8 cellular contexts compared by ENCODE assay signal in the genomic region with DNA sequence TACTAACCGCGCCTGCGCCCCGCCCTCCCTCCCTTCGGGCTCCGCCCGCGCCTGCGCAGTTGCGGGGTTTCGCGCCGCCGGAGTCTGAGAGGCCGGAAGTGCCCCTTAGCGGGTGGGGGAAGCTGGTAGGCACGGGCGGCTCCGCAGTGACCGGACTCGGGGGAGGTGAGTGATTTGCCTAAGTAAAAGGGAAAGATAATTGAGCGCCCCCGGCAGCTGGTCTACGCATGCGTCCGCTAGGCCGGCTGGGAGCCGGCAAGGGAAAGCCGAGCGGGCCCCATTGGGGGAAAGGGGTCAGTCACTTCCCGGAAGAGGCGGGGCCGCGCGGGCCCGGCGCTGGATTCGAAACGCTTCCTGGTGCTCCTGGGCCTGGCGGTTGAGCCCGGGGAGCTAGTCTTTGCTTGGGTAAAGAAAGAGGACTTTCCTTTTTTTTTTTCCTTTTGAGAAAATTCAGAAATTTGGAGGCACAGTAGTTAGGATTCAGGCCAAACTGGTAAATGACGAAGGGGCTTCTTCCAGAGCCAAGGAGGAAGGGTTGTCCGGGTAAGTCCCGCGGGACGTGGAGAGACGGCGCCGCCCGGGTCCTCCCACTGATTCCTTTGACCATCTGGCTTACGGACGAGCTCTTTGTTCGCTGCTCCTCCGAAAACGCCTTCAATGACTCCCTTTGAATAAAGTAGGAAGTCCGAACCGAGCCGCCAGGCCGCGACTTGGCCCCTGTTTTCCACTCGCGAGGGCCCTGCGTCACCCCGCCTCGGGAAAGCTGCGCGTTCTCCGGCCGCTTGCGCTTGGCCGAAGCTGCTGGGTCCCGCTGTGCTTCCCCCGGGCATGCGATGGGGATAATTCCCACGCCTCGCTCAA. TPM values are rescaled to one million over a fixed set of nuclear protein-coding genes. Genes with fewer than 3 reads are reported as not detected.
A peak's percentile ranks its signal among the peaks of the same experiment; 100 is the strongest.
DNase-seq lines count a peak whose midpoint lies in the region; ATAC-seq and TF ChIP-seq lines count a peak whose summit lies in the region.

A gene with protein sequence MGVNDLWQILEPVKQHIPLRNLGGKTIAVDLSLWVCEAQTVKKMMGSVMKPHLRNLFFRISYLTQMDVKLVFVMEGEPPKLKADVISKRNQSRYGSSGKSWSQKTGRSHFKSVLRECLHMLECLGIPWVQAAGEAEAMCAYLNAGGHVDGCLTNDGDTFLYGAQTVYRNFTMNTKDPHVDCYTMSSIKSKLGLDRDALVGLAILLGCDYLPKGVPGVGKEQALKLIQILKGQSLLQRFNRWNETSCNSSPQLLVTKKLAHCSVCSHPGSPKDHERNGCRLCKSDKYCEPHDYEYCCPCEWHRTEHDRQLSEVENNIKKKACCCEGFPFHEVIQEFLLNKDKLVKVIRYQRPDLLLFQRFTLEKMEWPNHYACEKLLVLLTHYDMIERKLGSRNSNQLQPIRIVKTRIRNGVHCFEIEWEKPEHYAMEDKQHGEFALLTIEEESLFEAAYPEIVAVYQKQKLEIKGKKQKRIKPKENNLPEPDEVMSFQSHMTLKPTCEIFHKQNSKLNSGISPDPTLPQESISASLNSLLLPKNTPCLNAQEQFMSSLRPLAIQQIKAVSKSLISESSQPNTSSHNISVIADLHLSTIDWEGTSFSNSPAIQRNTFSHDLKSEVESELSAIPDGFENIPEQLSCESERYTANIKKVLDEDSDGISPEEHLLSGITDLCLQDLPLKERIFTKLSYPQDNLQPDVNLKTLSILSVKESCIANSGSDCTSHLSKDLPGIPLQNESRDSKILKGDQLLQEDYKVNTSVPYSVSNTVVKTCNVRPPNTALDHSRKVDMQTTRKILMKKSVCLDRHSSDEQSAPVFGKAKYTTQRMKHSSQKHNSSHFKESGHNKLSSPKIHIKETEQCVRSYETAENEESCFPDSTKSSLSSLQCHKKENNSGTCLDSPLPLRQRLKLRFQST (plus strand): TSS at position 336 of the 861 bp plus-strand sequence. CDS start 5,806 bp downstream, outside the sequence.
A gene with protein sequence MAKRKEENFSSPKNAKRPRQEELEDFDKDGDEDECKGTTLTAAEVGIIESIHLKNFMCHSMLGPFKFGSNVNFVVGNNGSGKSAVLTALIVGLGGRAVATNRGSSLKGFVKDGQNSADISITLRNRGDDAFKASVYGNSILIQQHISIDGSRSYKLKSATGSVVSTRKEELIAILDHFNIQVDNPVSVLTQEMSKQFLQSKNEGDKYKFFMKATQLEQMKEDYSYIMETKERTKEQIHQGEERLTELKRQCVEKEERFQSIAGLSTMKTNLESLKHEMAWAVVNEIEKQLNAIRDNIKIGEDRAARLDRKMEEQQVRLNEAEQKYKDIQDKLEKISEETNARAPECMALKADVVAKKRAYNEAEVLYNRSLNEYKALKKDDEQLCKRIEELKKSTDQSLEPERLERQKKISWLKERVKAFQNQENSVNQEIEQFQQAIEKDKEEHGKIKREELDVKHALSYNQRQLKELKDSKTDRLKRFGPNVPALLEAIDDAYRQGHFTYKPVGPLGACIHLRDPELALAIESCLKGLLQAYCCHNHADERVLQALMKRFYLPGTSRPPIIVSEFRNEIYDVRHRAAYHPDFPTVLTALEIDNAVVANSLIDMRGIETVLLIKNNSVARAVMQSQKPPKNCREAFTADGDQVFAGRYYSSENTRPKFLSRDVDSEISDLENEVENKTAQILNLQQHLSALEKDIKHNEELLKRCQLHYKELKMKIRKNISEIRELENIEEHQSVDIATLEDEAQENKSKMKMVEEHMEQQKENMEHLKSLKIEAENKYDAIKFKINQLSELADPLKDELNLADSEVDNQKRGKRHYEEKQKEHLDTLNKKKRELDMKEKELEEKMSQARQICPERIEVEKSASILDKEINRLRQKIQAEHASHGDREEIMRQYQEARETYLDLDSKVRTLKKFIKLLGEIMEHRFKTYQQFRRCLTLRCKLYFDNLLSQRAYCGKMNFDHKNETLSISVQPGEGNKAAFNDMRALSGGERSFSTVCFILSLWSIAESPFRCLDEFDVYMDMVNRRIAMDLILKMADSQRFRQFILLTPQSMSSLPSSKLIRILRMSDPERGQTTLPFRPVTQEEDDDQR (minus strand): TSS at position 8 of the 861 bp plus-strand sequence. CDS start 7,864 bp downstream, outside the sequence.

- H3F3A ChIP-seq in SK-N-SH (replicated peaks; ENCODE audit: insufficient read depth): peaks cover 8% of the 10 kb centered on the region

- TF ChIP-seq RAD21 in SK-N-SH (IDR thresholded peaks at IDR 0.05; ENCODE audit: low read length): no peak

- H3K9me3 Mint-ChIP-seq in activated naive CD4-positive, alpha-beta T cell treated with anti-CD3 and anti-CD28 coated beads, Interleukin-2, amount 10 ng/mL, durations not matched to agents 7 days and 5 days: no peaks in the 10 kb centered on the region

- TF ChIP-seq POLR2A in gastroesophageal sphincter (IDR thresholded peaks at IDR 0.05): no peak

- peak within 1 kb of the TSS; percentile 90 for H3K9ac ChIP-seq in SK-N-SH

- H3K27ac ChIP-seq in SK-N-SH (ENCODE audit: low read depth in 2 of 2, low read length in 1 of 2) (peak within 1 kb of the TSS; percentile 98 to 100), gastroesophageal sphincter (peak within 1 kb of the TSS; percentile 62 to 96 (median 96)), neutrophil (peak within 1 kb of the TSS; percentile 95), substantia nigra (ENCODE audit: low read depth, low read length, poor library complexity, severe bottlenecking) (peak within 1 kb of the TSS; percentile 99)

- peak within 1 kb of the TSS; percentile 73 for H2AFZ ChIP-seq in SK-N-SH (ENCODE audit: low read depth)

- H3K4me2 ChIP-seq in SK-N-SH: peak within 1 kb of the TSS; percentile 89

- H3K4me1 Mint-ChIP-seq in activated naive CD4-positive, alpha-beta T cell treated with anti-CD3 and anti-CD28 coated beads, Interleukin-2, amount 10 ng/mL, durations not matched to agents 7 days and 5 days: peaks cover 61% of the 10 kb centered on the region

- no peaks in the 10 kb centered on the region for H4K20me1 ChIP-seq in SK-N-SH (ENCODE audit: insufficient read depth)

- peak within 1 kb of the TSS; percentile 82 for H3K4me3 Mint-ChIP-seq in activated naive CD4-positive, alpha-beta T cell treated with anti-CD3 and anti-CD28 coated beads, Interleukin-2, amount 10 ng/mL, durations not matched to agents 7 days and 5 days

- H3K4me3 ChIP-seq in GM08714 (ENCODE audit: low read length): peak within 1 kb of the TSS; percentile 98
- H3K4me3 ChIP-seq in SK-N-SH (ENCODE audit: low read depth in 2 of 2, low read length in 1 of 2): peak within 1 kb of the TSS; percentile 84 to 99
- H3K4me3 ChIP-seq in gastroesophageal sphincter: peak within 1 kb of the TSS; percentile 84
- peak within 1 kb of the TSS; percentile 92 to 99 for H3K4me3 ChIP-seq in neutrophil (ENCODE audit: low read depth in 1 of 2, low read length in 1 of 2)

- POLR2A ChIA-PET in SK-N-SH (lab: Yijun Ruan, JAX): interaction anchor here (0.6 to 1.8 kb wide), 4 partner anchors 14 to 1814 kb away, joined by 3 to 4 read pairs (median 4); no protein-coding TSS in a partner anchor

- peak; percentile 90 for DNase-seq in NCI-H1048 (lab: John Stamatoyannopoulos, UW)
- peak; percentile 99 for DNase-seq in SK-N-SH
- peak; percentile 91 for DNase-seq in activated naive CD4-positive, alpha-beta T cell treated with anti-CD3 and anti-CD28 coated beads, Interleukin-2, amount 10 ng/mL, durations not matched to agents 7 days and 5 days
- DNase-seq in substantia nigra (lab: John Stamatoyannopoulos, UW): peak; percentile 51 to 99 (median 90)

- H3K4me1 ChIP-seq in SK-N-SH (ENCODE audit: control insufficient read depth in 1 of 2, insufficient read depth in 2 of 2, low read depth in 1 of 2, low read length in 1 of 2): peaks cover 25 to 40% of the 10 kb centered on the region in 2 experiments
- H3K4me1 ChIP-seq in gastroesophageal sphincter: peaks cover 0 to 21% (median 8%) of the 10 kb centered on the region in 3 donors
- peaks cover 18 to 25% of the 10 kb centered on the region in 2 experiments for H3K4me1 ChIP-seq in neutrophil (ENCODE audit: control insufficient read depth in 1 of 2, insufficient read depth in 1 of 2, low read depth in 1 of 2, low read length in 1 of 2)

- TF ChIP-seq CTCF in SK-N-SH (IDR thresholded peaks at IDR 0.05) (no peak), gastroesophageal sphincter (IDR thresholded peaks at IDR 0.05) (no peak), neutrophil (IDR thresholded peaks at IDR 0.05) (peak; percentile 40)

- H3K27ac Mint-ChIP-seq in activated naive CD4-positive, alpha-beta T cell treated with anti-CD3 and anti-CD28 coated beads, Interleukin-2, amount 10 ng/mL, durations not matched to agents 7 days and 5 days: peak within 1 kb of the TSS; percentile 97

- 1% methylated on average over 63 of the region's 76 CpGs for WGBS in SK-N-SH (ENCODE audit: low lambda C conversion rate)
- WGBS in gastroesophageal sphincter (ENCODE audit: low coverage in 1 of 2), 2 donors: 0 to 2% methylated on average over 20 to 22 of the region's 76 CpGs

- H3K36me3 ChIP-seq in SK-N-SH (replicated peaks in 1 of 2; ENCODE audit: control insufficient read depth in 1 of 2, insufficient read depth in 2 of 2, low read length in 1 of 2) (peaks cover 0 to 6% of the 10 kb centered on the region in 2 experiments), gastroesophageal sphincter (no peaks in the 10 kb centered on the region), neutrophil (no peaks in the 10 kb centered on the region)

- peaks cover 94% of the 10 kb centered on the region for H3K79me2 ChIP-seq in SK-N-SH (ENCODE audit: insufficient read depth)

- H3K27me3 Mint-ChIP-seq in activated naive CD4-positive, alpha-beta T cell treated with anti-CD3 and anti-CD28 coated beads, Interleukin-2, amount 10 ng/mL, durations not matched to agents 7 days and 5 days: no peaks in the 10 kb centered on the region

- ATAC-seq in HG02588 (IDR thresholded peaks at IDR 0.05; ENCODE audit: unreplicated experiment) (peak; percentile 70), gastroesophageal sphincter (peak; percentile 97)

- H3K9me3 ChIP-seq in SK-N-SH (no peaks in the 10 kb centered on the region), gastroesophageal sphincter (no peaks in the 10 kb centered on the region), neutrophil (no peaks in the 10 kb centered on the region)

- TF ChIP-seq EP300 in SK-N-SH (IDR thresholded peaks at IDR 0.05; ENCODE audit: borderline replicate concordance in 1 of 2, low read depth in 1 of 2, low read length in 1 of 2) (no peak; a peak in 1 of 4 replicates), gastroesophageal sphincter (IDR thresholded peaks at IDR 0.05) (no peak)

- H3K27me3 ChIP-seq in SK-N-SH (ENCODE audit: insufficient read depth) (no peaks in the 10 kb centered on the region), gastroesophageal sphincter (no peaks in the 10 kb centered on the region), neutrophil (peaks cover 16% of the 10 kb centered on the region)

- no peaks in the 10 kb centered on the region for H3K9me2 ChIP-seq in SK-N-SH

- peaks cover 9% of the 10 kb centered on the region for H3K36me3 Mint-ChIP-seq in activated naive CD4-positive, alpha-beta T cell treated with anti-CD3 and anti-CD28 coated beads, Interleukin-2, amount 10 ng/mL, durations not matched to agents 7 days and 5 days

- CTCF ChIA-PET in SK-N-SH (lab: Yijun Ruan, JAX): interaction anchor here (0.7 to 4.2 kb wide), 10 partner anchors 13 to 559 kb away, joined by 3 to 23 read pairs (median 4); a partner anchor contains a TSS
- CTCF ChIA-PET in activated naive CD4-positive, alpha-beta T cell treated with anti-CD3 and anti-CD28 coated beads, Interleukin-2, amount 10 ng/mL, durations not matched to agents 7 days and 5 days (lab: Charles Lee): interaction anchor here (1.7 kb wide), 1 partner anchor 34 kb away, joined by 7 read pairs; no protein-coding TSS in a partner anchor

RNA-seq across cellular contexts. Expression of the first gene that starts in this region (rescaled TPM):
- 5.3 and 7.8 TPM in 2 replicates for polyA plus RNA-seq in SK-N-SH (2012; rRNA removed)
- 2.7 and 2.8 TPM in 2 replicates for polyA plus RNA-seq in SK-N-SH (2012; cell fraction: cytosol; rRNA removed)
- polyA plus RNA-seq in SK-N-SH (2012; cell fraction: nucleus; rRNA removed): 18.0 and 28.6 TPM in 2 replicates
- 1 to 10 TPM; 1.4 to 5.8 (median 3.0) TPM for total RNA-seq in gastroesophageal sphincter

RNA-seq across cellular contexts. Expression of the second gene that starts in this region (rescaled TPM):
- 6.5 and 8.2 TPM in 2 replicates for polyA plus RNA-seq in SK-N-SH (2012; rRNA removed)
- polyA plus RNA-seq in SK-N-SH (2012; cell fraction: cytosol; rRNA removed): 7.9 and 10.9 TPM in 2 replicates
- 10.7 and 19.7 TPM in 2 replicates for polyA plus RNA-seq in SK-N-SH (2012; cell fraction: nucleus; rRNA removed)
- 10 to 100 TPM; 11.2 to 16.7 (median 14.1) TPM for total RNA-seq in gastroesophageal sphincter

Comparison
In these comparisons a context has a peak if more than half of its experiments do, and no peak if none do; other contexts are left out.
1. Peak in every context shown above with its lines: DNase-seq, ATAC-seq, H3K4me3 ChIP-seq and H3K27ac ChIP-seq.